Comparison of ENCODE assay signal across 15 cellular contexts in the genomic region with DNA sequence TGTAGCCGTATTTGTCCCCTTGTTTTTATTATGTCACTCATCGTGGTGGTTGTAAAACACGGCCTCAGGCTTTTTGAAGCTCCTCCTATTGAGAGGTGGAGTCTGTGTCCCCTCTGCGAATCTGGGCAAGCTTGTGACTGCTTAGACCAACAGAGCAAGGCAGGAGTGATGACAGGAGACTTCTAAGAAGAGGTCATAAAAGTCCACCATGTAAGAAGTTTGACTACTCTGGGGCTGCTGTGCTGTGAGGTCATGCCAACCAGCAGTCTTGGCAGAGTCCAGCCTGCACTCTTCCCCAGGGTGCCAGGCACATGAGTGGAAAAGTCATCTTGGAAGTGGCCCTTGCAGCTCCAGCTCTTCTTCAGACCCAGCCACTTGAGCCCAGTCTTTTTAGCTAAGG.
"Had no signal": no experiment of that assay in that cellular context is flagged by ENCODE, and none has a peak within 500 bp of the region (broad histone marks: within the 10 kb centered on the region; RNA-seq: fewer than 3 reads in every experiment).

No MANE protein-coding gene starts in this region.

- DNase-seq: activated CD4-positive, alpha-beta T cell treated with anti-CD3 and anti-CD28 coated beads, Interleukin-2, amount 50 U/mL, for 1 hour; activated CD8-positive, alpha-beta memory T cell treated with anti-CD3 and anti-CD28 coated beads for 24 hours; activated gamma-delta T cell treated with Interleukin-2 at 50 U/mL for 16 hours; amniotic stem cell; cortex of kidney; effector memory CD4-positive, alpha-beta T cell; foreskin keratinocyte; glutamatergic neuron; immature natural killer cell; naive thymus-derived CD8-positive, alpha-beta T cell; small intestine; stimulated activated CD4-positive, alpha-beta T cell treated with anti-CD3 and anti-CD28 coated beads, Interleukin-4, amount 100 ng/mL, for 24 hours; T-helper 2 cell; testis had no signal

- ATAC-seq: foreskin keratinocyte; naive thymus-derived CD8-positive, alpha-beta T cell had no signal

- H3K9me3 ChIP-seq: testis had no signal

- H3K4me1 ChIP-seq: foreskin keratinocyte had no signal

- H3K27me3 ChIP-seq: testis had no signal

- H3K27ac ChIP-seq: foreskin keratinocyte had no signal

- H3K4me3 ChIP-seq: testis had no signal

- FAIRE-seq: small intestine, TTC549 had no signal
